In genomic region chr5:4226565-4226964, GRCh38 we compare ENCODE assay signal across 16 cellular contexts.
DNase-seq lines count a peak whose midpoint lies in the region; FAIRE-seq and TF ChIP-seq lines count a peak whose summit lies in the region.
"Had no signal": no experiment of that assay in that cellular context is flagged by ENCODE, and none has a peak within 500 bp of the region (broad histone marks: within the 10 kb centered on the region; RNA-seq: fewer than 3 reads in every experiment).

No MANE protein-coding gene starts in this region.

- H3K36me3 ChIP-seq in MG63, result no peaks in the 10 kb centered on the region
- no peaks in the 10 kb centered on the region for H3K36me3 ChIP-seq in esophagus muscularis mucosa
- no peaks in the 10 kb centered on the region for H3K36me3 ChIP-seq in suprapubic skin

- peak; percentile 46 for FAIRE-seq in urothelium cell line (lab: Jason Lieb, UNC)
- FAIRE-seq: A204.1, GM12892 had no signal

- H3K9me3 ChIP-seq in MG63 (no peaks in the 10 kb centered on the region), esophagus muscularis mucosa (no peaks in the 10 kb centered on the region), suprapubic skin (no peaks in the 10 kb centered on the region)

- H3K27me3 ChIP-seq in MG63, result peaks cover 1% of the 10 kb centered on the region; the same call in 1 of the 2 replicates
- H3K27me3 ChIP-seq in esophagus muscularis mucosa, result peaks cover 0 to 26% (median 0%) of the 10 kb centered on the region in 4 donors
- H3K27me3 ChIP-seq in suprapubic skin, result no peaks in the 10 kb centered on the region

- H3K36me3 Mint-ChIP-seq in immature natural killer cell, result no peaks in the 10 kb centered on the region

- TF ChIP-seq CTCF in esophagus muscularis mucosa (IDR thresholded peaks at IDR 0.05) (no peak), suprapubic skin (IDR thresholded peaks at IDR 0.05) (no peak)

- TF ChIP-seq EP300 in esophagus muscularis mucosa (IDR thresholded peaks at IDR 0.05), result no peak
- no peak for TF ChIP-seq EP300 in suprapubic skin (IDR thresholded peaks at IDR 0.05)

- intact Hi-C loops in esophagus muscularis mucosa (cut with DNase I), result no loop called here

- H3K4me1 ChIP-seq in esophagus muscularis mucosa, result no peaks in the 10 kb centered on the region
- H3K4me1 ChIP-seq in suprapubic skin, result no peaks in the 10 kb centered on the region

- no peak overlapping the region for H3K4me3 Mint-ChIP-seq in immature natural killer cell
- H3K4me3 Mint-ChIP-seq: B cell; CD4-positive, alpha-beta T cell; GM23338; H9 had no signal

- 68% methylated on average over 5 of the region's 5 CpGs for whole genome bisulfite sequencing in esophagus muscularis mucosa
- 82% methylated on average over 5 of the region's 5 CpGs for WGBS in suprapubic skin

- H3K9me3 Mint-ChIP-seq in immature natural killer cell, result peaks cover 0 to 8% (median 0%) of the 10 kb centered on the region in 6 donors
- H3K9me3 Mint-ChIP-seq: CD4-positive, alpha-beta T cell; GM23338; H9 had no signal

- TF ChIP-seq POLR2A in esophagus muscularis mucosa (IDR thresholded peaks at IDR 0.05; ENCODE audit: low read depth) (no peak), suprapubic skin (IDR thresholded peaks at IDR 0.05) (no peak)

- H3K4me1 Mint-ChIP-seq in immature natural killer cell, result peaks cover 6 to 7% of the 10 kb centered on the region in 2 donors
- H3K4me1 Mint-ChIP-seq: B cell had no signal

- H3K27ac Mint-ChIP-seq in immature natural killer cell, result no peak overlapping the region
- H3K27ac Mint-ChIP-seq: B cell; CD4-positive, alpha-beta T cell; GM23338; H9 had no signal

- H3K27ac ChIP-seq in esophagus muscularis mucosa (replicated peaks in 1 of 4), result no peak overlapping the region
- H3K27ac ChIP-seq in suprapubic skin, result no peak overlapping the region

- peaks cover 0 to 1% (median 0%) of the 10 kb centered on the region in 3 donors for H3K27me3 Mint-ChIP-seq in immature natural killer cell (ENCODE audit: low read depth in 3 of 3)
- H3K27me3 Mint-ChIP-seq: B cell; CD4-positive, alpha-beta T cell had no signal

- DNase-seq in Daoy (ENCODE audit: low read depth) (peak; percentile 77), MG63 (peak; percentile 28), esophagus muscularis mucosa (ENCODE audit: extremely low spot score) (peak; percentile 86), urothelium cell line (ENCODE audit: low spot score) (no peak), NCI-H1092 (lab: John Stamatoyannopoulos, UW) (no peak), suprapubic skin (ENCODE audit: low spot score in 2 of 2) (no peak), immature natural killer cell (no peak)
- DNase-seq: C1 segment of cervical spinal cord; CD4-positive, alpha-beta T cell; DMS79; GDM1; H9 had no signal

- H3K4me3 ChIP-seq in MG63 (no peak overlapping the region), esophagus muscularis mucosa (no peak overlapping the region), suprapubic skin (no peak overlapping the region)
- H3K4me3 ChIP-seq: GM23338 had no signal

Comparison
In these comparisons a context has a peak if more than half of its experiments do, and no peak if none do; other contexts are left out.
1. DNase-seq: peak in Daoy (single experiment), MG63 (single experiment) and esophagus muscularis mucosa (single experiment); none in urothelium cell line (single experiment), NCI-H1092 (single experiment), suprapubic skin (0 of 2) and immature natural killer cell (0 of 3).